ENCODE assay signal across 2 cellular contexts in the genomic region with DNA sequence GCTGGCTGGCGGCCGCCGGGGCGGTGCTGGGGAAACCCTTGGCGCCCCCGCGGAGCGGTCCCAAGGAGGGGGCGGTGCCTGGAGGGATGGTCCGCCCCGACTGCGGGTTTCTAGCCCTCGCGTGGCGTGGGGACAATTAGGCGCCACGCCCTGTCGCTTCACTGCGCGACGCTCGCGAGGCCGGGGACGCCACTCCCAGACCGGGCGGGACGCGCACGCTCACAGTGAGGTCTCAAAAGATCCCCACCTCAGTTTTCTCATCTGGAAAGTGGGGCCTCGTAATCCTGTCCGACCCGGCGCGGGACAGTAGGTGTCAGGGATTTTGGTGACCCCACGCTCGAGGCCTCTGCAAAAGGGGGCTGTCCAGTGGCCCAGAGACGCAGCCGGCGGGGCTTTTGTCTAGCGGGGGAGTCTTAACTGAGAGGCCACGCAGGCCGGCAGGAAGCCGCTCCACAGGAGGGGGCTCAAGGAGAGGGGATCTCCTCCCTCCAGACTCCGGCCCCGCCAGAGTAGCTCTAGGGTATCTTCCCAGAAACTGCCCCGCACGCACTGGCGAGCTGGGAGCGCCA.
TF ChIP-seq lines count a peak whose summit lies in the region.

No MANE protein-coding gene starts in this region.

TF ChIP-seq in GM23338, 12 proteins besides CTCF, POLR2A, EP300 and RAD21:
- no peak for TF ChIP-seq ZNF462 (CRISPR knock-in tag; IDR thresholded peaks at IDR 0.05)
- TF ChIP-seq STAT1 (IDR thresholded peaks at IDR 0.05; ENCODE audit: unreplicated experiment): no peak
- TF ChIP-seq ZNF114 (CRISPR knock-in tag; IDR thresholded peaks at IDR 0.05): no peak
- TF ChIP-seq ZNF331 (CRISPR knock-in tag; IDR thresholded peaks at IDR 0.05; ENCODE audit: low read depth): no peak

TF ChIP-seq in GM12878, 131 proteins besides CTCF, POLR2A, EP300 and RAD21 (continued from another document and continues in another):
- TF ChIP-seq, protein P1, sequence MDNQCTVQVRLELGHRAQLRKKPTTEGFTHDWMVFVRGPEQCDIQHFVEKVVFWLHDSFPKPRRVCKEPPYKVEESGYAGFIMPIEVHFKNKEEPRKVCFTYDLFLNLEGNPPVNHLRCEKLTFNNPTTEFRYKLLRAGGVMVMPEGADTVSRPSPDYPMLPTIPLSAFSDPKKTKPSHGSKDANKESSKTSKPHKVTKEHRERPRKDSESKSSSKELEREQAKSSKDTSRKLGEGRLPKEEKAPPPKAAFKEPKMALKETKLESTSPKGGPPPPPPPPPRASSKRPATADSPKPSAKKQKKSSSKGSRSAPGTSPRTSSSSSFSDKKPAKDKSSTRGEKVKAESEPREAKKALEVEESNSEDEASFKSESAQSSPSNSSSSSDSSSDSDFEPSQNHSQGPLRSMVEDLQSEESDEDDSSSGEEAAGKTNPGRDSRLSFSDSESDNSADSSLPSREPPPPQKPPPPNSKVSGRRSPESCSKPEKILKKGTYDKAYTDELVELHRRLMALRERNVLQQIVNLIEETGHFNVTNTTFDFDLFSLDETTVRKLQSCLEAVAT (IDR thresholded peaks at IDR 0.05): peak; percentile 90
- no peak for TF ChIP-seq SIX5 (IDR thresholded peaks at IDR 0.05; ENCODE audit: low read depth, low read length, severe bottlenecking)
- 0 out of 2 replicates have a peak, but pooled peaks have one; percentile 34 for TF ChIP-seq CBX5 (IDR thresholded peaks at IDR 0.05; ENCODE audit: low read depth)
- TF ChIP-seq GATAD2B (conservative IDR thresholded peaks at IDR 0.05; ENCODE audit: low read depth): peak; percentile 88
- peak in 1 of 2 experiments; percentile 94; a peak in 2 of 3 replicates for TF ChIP-seq EGR1 (IDR thresholded peaks at IDR 0.05; ENCODE audit: borderline replicate concordance in 1 of 2, low read depth in 2 of 2, low read length in 2 of 2)
- no peak for TF ChIP-seq E2F4 (IDR thresholded peaks at IDR 0.05; ENCODE audit: low read depth, low read length)
- no peak for TF ChIP-seq SUZ12 (IDR thresholded peaks at IDR 0.05; ENCODE audit: unreplicated experiment)
- TF ChIP-seq, protein P2, sequence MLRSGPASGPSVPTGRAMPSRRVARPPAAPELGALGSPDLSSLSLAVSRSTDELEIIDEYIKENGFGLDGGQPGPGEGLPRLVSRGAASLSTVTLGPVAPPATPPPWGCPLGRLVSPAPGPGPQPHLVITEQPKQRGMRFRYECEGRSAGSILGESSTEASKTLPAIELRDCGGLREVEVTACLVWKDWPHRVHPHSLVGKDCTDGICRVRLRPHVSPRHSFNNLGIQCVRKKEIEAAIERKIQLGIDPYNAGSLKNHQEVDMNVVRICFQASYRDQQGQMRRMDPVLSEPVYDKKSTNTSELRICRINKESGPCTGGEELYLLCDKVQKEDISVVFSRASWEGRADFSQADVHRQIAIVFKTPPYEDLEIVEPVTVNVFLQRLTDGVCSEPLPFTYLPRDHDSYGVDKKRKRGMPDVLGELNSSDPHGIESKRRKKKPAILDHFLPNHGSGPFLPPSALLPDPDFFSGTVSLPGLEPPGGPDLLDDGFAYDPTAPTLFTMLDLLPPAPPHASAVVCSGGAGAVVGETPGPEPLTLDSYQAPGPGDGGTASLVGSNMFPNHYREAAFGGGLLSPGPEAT (IDR thresholded peaks at IDR 0.05; ENCODE audit: low read depth): peak; percentile 55
- TF ChIP-seq ZZZ3 (IDR thresholded peaks at IDR 0.05; ENCODE audit: control insufficient read depth, insufficient read length, low read depth): no peak
- TF ChIP-seq ZNF274 (IDR thresholded peaks at IDR 0.05; ENCODE audit: insufficient read depth, insufficient read length): no peak
- no peak; the same call in 1 of the 2 replicates for TF ChIP-seq NR2F1 (conservative IDR thresholded peaks at IDR 0.05)
- TF ChIP-seq MAX (IDR thresholded peaks at IDR 0.05; ENCODE audit: low read depth, low read length): peak; percentile 48; the same call in 1 of the 2 replicates
- TF ChIP-seq, protein P3, sequence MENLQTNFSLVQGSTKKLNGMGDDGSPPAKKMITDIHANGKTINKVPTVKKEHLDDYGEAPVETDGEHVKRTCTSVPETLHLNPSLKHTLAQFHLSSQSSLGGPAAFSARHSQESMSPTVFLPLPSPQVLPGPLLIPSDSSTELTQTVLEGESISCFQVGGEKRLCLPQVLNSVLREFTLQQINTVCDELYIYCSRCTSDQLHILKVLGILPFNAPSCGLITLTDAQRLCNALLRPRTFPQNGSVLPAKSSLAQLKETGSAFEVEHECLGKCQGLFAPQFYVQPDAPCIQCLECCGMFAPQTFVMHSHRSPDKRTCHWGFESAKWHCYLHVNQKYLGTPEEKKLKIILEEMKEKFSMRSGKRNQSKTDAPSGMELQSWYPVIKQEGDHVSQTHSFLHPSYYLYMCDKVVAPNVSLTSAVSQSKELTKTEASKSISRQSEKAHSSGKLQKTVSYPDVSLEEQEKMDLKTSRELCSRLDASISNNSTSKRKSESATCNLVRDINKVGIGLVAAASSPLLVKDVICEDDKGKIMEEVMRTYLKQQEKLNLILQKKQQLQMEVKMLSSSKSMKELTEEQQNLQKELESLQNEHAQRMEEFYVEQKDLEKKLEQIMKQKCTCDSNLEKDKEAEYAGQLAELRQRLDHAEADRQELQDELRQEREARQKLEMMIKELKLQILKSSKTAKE (IDR thresholded peaks at IDR 0.05; ENCODE audit: low read depth, poor library complexity, severe bottlenecking): peak; percentile 18
- no peak for TF ChIP-seq RFX5 (IDR thresholded peaks at IDR 0.05; ENCODE audit: low read depth, low read length)
- peak; percentile 72; the same call in 1 of the 2 replicates for TF ChIP-seq ZNF207 (IDR thresholded peaks at IDR 0.05; ENCODE audit: borderline replicate concordance)
- peak; percentile 23; the same call in 1 of the 2 replicates for TF ChIP-seq CREM (IDR thresholded peaks at IDR 0.05; ENCODE audit: low read depth)
- TF ChIP-seq NRF1 (conservative IDR thresholded peaks at IDR 0.05; ENCODE audit: low read depth, low read length): no peak
- no peak for TF ChIP-seq RELA (IDR thresholded peaks at IDR 0.05; ENCODE audit: borderline replicate concordance, partially characterized antibody)
- peak; percentile 56; the same call in 1 of the 2 replicates for TF ChIP-seq PKNOX1 (IDR thresholded peaks at IDR 0.05)
- no peak for TF ChIP-seq E4F1 (IDR thresholded peaks at IDR 0.05; ENCODE audit: borderline replicate concordance, partially characterized antibody)
- TF ChIP-seq RB1 (IDR thresholded peaks at IDR 0.05; ENCODE audit: borderline replicate concordance): 0 out of 2 replicates have a peak, but pooled peaks have one; percentile 23
- no peak for TF ChIP-seq STAT3 (IDR thresholded peaks at IDR 0.05; ENCODE audit: low read depth, low read length)
- TF ChIP-seq PAX8 (IDR thresholded peaks at IDR 0.05): no peak
- TF ChIP-seq NKRF (conservative IDR thresholded peaks at IDR 0.05): peak; percentile 88
- TF ChIP-seq ZNF217 (IDR thresholded peaks at IDR 0.05): peak; percentile 96
- no peak for TF ChIP-seq EZH2 (IDR thresholded peaks at IDR 0.05; ENCODE audit: borderline replicate concordance, control insufficient read depth, low read depth, low read length)
- TF ChIP-seq ASH2L (IDR thresholded peaks at IDR 0.05; ENCODE audit: borderline replicate concordance, low read depth): no peak
- TF ChIP-seq HDAC6 (IDR thresholded peaks at IDR 0.05; ENCODE audit: unreplicated experiment): no peak
- no peak; the same call in 1 of the 2 replicates for TF ChIP-seq SMAD5 (IDR thresholded peaks at IDR 0.05; ENCODE audit: low read depth)
- TF ChIP-seq, protein P4, sequence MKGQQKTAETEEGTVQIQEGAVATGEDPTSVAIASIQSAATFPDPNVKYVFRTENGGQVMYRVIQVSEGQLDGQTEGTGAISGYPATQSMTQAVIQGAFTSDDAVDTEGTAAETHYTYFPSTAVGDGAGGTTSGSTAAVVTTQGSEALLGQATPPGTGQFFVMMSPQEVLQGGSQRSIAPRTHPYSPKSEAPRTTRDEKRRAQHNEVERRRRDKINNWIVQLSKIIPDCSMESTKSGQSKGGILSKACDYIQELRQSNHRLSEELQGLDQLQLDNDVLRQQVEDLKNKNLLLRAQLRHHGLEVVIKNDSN (IDR thresholded peaks at IDR 0.05; ENCODE audit: borderline replicate concordance, extremely low read length, insufficient read depth, low read depth, low read length): no peak
- TF ChIP-seq CEBPB (IDR thresholded peaks at IDR 0.05; ENCODE audit: borderline replicate concordance in 1 of 2, low read depth in 2 of 2, low read length in 2 of 2): peak in 1 of 2 experiments; percentile 54; a peak in 1 of 4 replicates
- no peak for TF ChIP-seq MEF2A (IDR thresholded peaks at IDR 0.05; ENCODE audit: insufficient read depth, low read depth, low read length)
- TF ChIP-seq SP1 (IDR thresholded peaks at IDR 0.05; ENCODE audit: low read depth, low read length): peak; percentile 55
- TF ChIP-seq POLR2AphosphoS5 (IDR thresholded peaks at IDR 0.05; ENCODE audit: low read length): no peak
- 0 out of 2 replicates have a peak, but pooled peaks have one; percentile 50 for TF ChIP-seq HDGF (IDR thresholded peaks at IDR 0.05)
- TF ChIP-seq BRCA1 (IDR thresholded peaks at IDR 0.05; ENCODE audit: low read depth, low read length): peak; percentile 66
- no peak for TF ChIP-seq WRNIP1 (IDR thresholded peaks at IDR 0.05; ENCODE audit: borderline replicate concordance, low read depth, low read length)
- 0 out of 2 replicates have a peak, but pooled peaks have one; percentile 35 for TF ChIP-seq RCOR1 (conservative IDR thresholded peaks at IDR 0.05; ENCODE audit: low read depth, low read length)
- TF ChIP-seq MTA3 (IDR thresholded peaks at IDR 0.05; ENCODE audit: borderline replicate concordance, low read length): no peak
- TF ChIP-seq NBN (IDR thresholded peaks at IDR 0.05): peak; percentile 80
- TF ChIP-seq MTA2 (IDR thresholded peaks at IDR 0.05; ENCODE audit: low read depth): peak; percentile 54; the same call in 1 of the 2 replicates
- no peak; the same call in 1 of the 2 replicates for TF ChIP-seq PML (IDR thresholded peaks at IDR 0.05; ENCODE audit: low read length)
- peak; percentile 38 to 52; a peak in 3 of 4 replicates for TF ChIP-seq IKZF2 (IDR thresholded peaks at IDR 0.05)
- peak; percentile 100 for TF ChIP-seq BACH1 (IDR thresholded peaks at IDR 0.05; ENCODE audit: borderline replicate concordance)
- peak; percentile 61; the same call in 1 of the 2 replicates for TF ChIP-seq HDAC2 (IDR thresholded peaks at IDR 0.05)
- TF ChIP-seq CHD2 (IDR thresholded peaks at IDR 0.05; ENCODE audit: borderline replicate concordance, low read depth, low read length): peak; percentile 95
- TF ChIP-seq SIN3A (IDR thresholded peaks at IDR 0.05; ENCODE audit: low read depth, low read length): peak; percentile 59; the same call in 1 of the 2 replicates
- no peak for TF ChIP-seq NFYA (IDR thresholded peaks at IDR 0.05; ENCODE audit: borderline replicate concordance, low read depth, low read length)
- 0 out of 2 replicates have a peak, but pooled peaks have one; percentile 31 for TF ChIP-seq TCF3 (IDR thresholded peaks at IDR 0.05; ENCODE audit: borderline replicate concordance, insufficient read depth, low read depth, low read length)
- TF ChIP-seq MXI1 (IDR thresholded peaks at IDR 0.05; ENCODE audit: low read depth, low read length): peak; percentile 58
- peak; percentile 78 for TF ChIP-seq SMAD1 (IDR thresholded peaks at IDR 0.05; ENCODE audit: low read depth, partially characterized antibody)
